Comparison of ENCODE assay signal across 1 cellular context in genomic region chr10:118031351-118032075, GRCh38.
TF ChIP-seq lines count a peak whose summit lies in the region.

No MANE protein-coding gene starts in this region.

TF ChIP-seq in GM23338, 12 proteins besides CTCF, POLR2A, EP300 and RAD21 (continued from another document):
- TF ChIP-seq ZNF462 (CRISPR knock-in tag; IDR thresholded peaks at IDR 0.05) (no peak), JUNB (IDR thresholded peaks at IDR 0.05; ENCODE audit: unreplicated experiment) (no peak), EZH2phosphoT487 (IDR thresholded peaks at IDR 0.05; ENCODE audit: unreplicated experiment) (no peak), ZNF114 (CRISPR knock-in tag; IDR thresholded peaks at IDR 0.05) (no peak), STAT1 (IDR thresholded peaks at IDR 0.05; ENCODE audit: unreplicated experiment) (no peak), ZNF331 (CRISPR knock-in tag; IDR thresholded peaks at IDR 0.05; ENCODE audit: low read depth) (no peak), CREB1 (CRISPR knock-in tag; IDR thresholded peaks at IDR 0.05; ENCODE audit: low read depth) (no peak), REST (IDR thresholded peaks at IDR 0.05; ENCODE audit: unreplicated experiment) (no peak), NANOG (IDR thresholded peaks at IDR 0.05; ENCODE audit: borderline replicate concordance) (no peak)
